ENCODE assay signal across 26 cellular contexts in the genomic region with DNA sequence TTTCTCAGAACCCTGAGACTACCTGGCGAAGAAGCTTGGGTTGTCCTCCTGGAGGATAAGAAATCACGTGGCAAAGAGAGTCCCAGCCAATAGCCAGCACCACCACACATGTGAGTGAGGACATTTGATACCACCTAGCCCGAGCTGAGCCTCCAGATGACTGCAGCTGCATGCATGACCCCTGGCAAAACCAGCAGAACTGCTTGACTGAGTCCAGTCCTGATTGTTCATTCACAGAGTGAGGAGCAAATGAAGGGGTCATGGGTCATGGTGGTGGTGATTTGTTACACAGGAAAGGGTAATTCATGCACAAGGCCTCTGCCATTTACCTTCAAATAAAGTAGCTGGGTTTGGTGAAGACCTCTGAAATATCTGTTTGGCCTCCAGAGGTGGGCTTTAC.
"Had no signal": no experiment of that assay in that cellular context is flagged by ENCODE, and none has a peak within 500 bp of the region (broad histone marks: within the 10 kb centered on the region; RNA-seq: fewer than 3 reads in every experiment).

No MANE protein-coding gene starts in this region.

- H3K4me3 ChIP-seq: heart left ventricle, left ventricle myocardium inferior, lung, testis, transverse colon had no signal

- H3K27ac Mint-ChIP-seq: activated CD4-positive, alpha-beta memory T cell treated with anti-CD3 and anti-CD28 coated beads for 36 hours; effector memory CD8-positive, alpha-beta T cell; immature natural killer cell; natural killer cell had no signal

- H3K4me1 Mint-ChIP-seq: immature natural killer cell, natural killer cell had no signal

- H3K27ac ChIP-seq: heart left ventricle, left ventricle myocardium inferior, testis, transverse colon had no signal

- H3K4me3 Mint-ChIP-seq: activated CD4-positive, alpha-beta memory T cell treated with anti-CD3 and anti-CD28 coated beads for 36 hours; effector memory CD8-positive, alpha-beta T cell; immature natural killer cell; natural killer cell had no signal

- H3K9me3 ChIP-seq: heart left ventricle, testis, transverse colon had no signal

- ATAC-seq: effector memory CD8-positive, alpha-beta T cell; esophagus mucosa; heart left ventricle; natural killer cell; right cardiac atrium; stimulated activated naive CD8-positive, alpha-beta T cell treated with anti-CD3 and anti-CD28 coated beads, Interleukin-15, Interleukin-2, amounts not matched to agents 100 U/mL and 50 U/mL, for 24 hours had no signal

- DNase-seq: activated CD4-positive, alpha-beta memory T cell treated with anti-CD3 and anti-CD28 coated beads for 36 hours; activated CD4-positive, alpha-beta T cell treated with anti-CD3 and anti-CD28 coated beads for 4 hours; activated CD4-positive, CD25-positive, alpha-beta regulatory T cell; activated CD8-positive, alpha-beta memory T cell treated with anti-CD3 and anti-CD28 coated beads, Interleukin-2, amount 50 U/mL, for 4 hours; activated gamma-delta T cell treated with Interleukin-2 at 50 U/mL for 16 hours; activated naive CD4-positive, alpha-beta T cell treated with anti-CD3 and anti-CD28 coated beads, Interleukin-2, amount 50 U/mL, for 16 hours; activated T-cell treated with anti-CD3 and anti-CD28 coated beads, Interleukin-2, amount 50 U/mL, for 1 hour; amniotic stem cell; caudate nucleus; cortex of kidney; effector memory CD8-positive, alpha-beta T cell; foreskin fibroblast; heart left ventricle; hypothalamus; immature natural killer cell; kidney glomerular epithelial cell; left ventricle myocardium inferior; mesendoderm; natural killer cell; right cardiac atrium; stimulated activated CD4-positive, alpha-beta T cell treated with anti-CD3 and anti-CD28 coated beads, Interleukin-2, amount 100 ng/mL, for 48 hours; stimulated activated naive CD8-positive, alpha-beta T cell treated with anti-CD3 and anti-CD28 coated beads, Interleukin-15, Interleukin-2, amounts not matched to agents 100 U/mL and 50 U/mL, for 24 hours; testis; transverse colon had no signal

- H3K4me1 ChIP-seq: heart left ventricle, left ventricle myocardium inferior, testis, transverse colon had no signal

- H3K36me3 Mint-ChIP-seq: activated CD4-positive, alpha-beta memory T cell treated with anti-CD3 and anti-CD28 coated beads for 36 hours; immature natural killer cell; natural killer cell had no signal

- H3K27me3 ChIP-seq: testis had no signal

- H3K36me3 ChIP-seq: heart left ventricle, left ventricle myocardium inferior, transverse colon had no signal

- H3K9me3 Mint-ChIP-seq: activated CD4-positive, alpha-beta memory T cell treated with anti-CD3 and anti-CD28 coated beads for 36 hours; effector memory CD8-positive, alpha-beta T cell; immature natural killer cell; natural killer cell had no signal
